16 cellular contexts compared by ENCODE assay signal in the genomic region with DNA sequence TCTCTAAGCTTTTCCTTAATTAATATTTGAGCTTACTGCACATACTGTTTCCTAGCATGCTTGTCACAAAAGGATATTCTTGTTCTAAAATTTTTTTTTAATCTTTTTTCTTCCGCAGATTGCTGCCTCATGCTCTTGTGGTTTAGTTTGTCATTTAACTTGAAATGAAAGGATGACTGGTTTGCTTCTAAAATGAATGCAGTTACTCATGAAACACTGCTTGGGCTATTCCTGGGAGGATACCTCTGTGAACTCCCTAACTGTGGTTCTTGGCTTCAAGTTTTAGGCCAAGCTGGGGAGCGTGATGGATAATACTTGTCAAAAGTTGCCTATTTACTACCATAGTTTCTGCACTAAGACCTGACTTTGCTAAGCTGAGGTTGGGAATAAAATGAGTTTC.
DNase-seq lines count a peak whose midpoint lies in the region; ATAC-seq, FAIRE-seq and TF ChIP-seq lines count a peak whose summit lies in the region.
"Had no signal": no experiment of that assay in that cellular context is flagged by ENCODE, and none has a peak within 500 bp of the region (broad histone marks: within the 10 kb centered on the region; RNA-seq: fewer than 3 reads in every experiment).

No MANE protein-coding gene starts in this region.

- DNase-seq in ELR (ENCODE audit: low read depth) (peak; percentile 66), brain microvascular endothelial cell (peak; percentile 74), progenitor cell of endocrine pancreas (ENCODE audit: low spot score, unreplicated experiment) (no peak), posterior vena cava (ENCODE audit: low spot score) (no peak), cerebellar cortex (ENCODE audit: low spot score) (no peak), HepG2 (ENCODE audit: low spot score) (no peak)
- DNase-seq: activated CD4-positive, alpha-beta T cell treated with anti-CD3 and anti-CD28 coated beads for 48 hours; left colon; nucleus accumbens; SHP77 treated with DMSO at 0.1 percent for 48 hours; transverse colon had no signal

- H3K9me3 Mint-ChIP-seq in progenitor cell of endocrine pancreas (ENCODE audit: low read depth): no peaks in the 10 kb centered on the region
- H3K9me3 Mint-ChIP-seq: activated naive CD4-positive, alpha-beta T cell treated with anti-CD3 and anti-CD28 coated beads, Interleukin-2, amount 50 U/mL, for 24 hours had no signal

- no peaks in the 10 kb centered on the region for H3K79me2 ChIP-seq in HepG2 (ENCODE audit: insufficient read depth, low read length)

- WGBS in gastroesophageal sphincter (ENCODE audit: low coverage in 1 of 2), 2 donors: 39 to 50% methylated on average over 2 of the region's 2 CpGs
- 100% methylated on average over 2 of the region's 2 CpGs for WGBS in HepG2 (ENCODE audit: low lambda C conversion rate)

- in situ Hi-C loops in brain microvascular endothelial cell (cut with HindIII; ENCODE audit: low pct_ligation_motif_present, low sequenced_read_pairs) (no loop called here), HepG2 (cut with HindIII; ENCODE audit: extremely low pct_ligation_motif_present, low pct_unique_long_range_greater_than_20kb) (no loop called here)

- no peak for TF ChIP-seq EP300 in gastroesophageal sphincter (IDR thresholded peaks at IDR 0.05)
- TF ChIP-seq EP300 in HepG2 (IDR thresholded peaks at IDR 0.05; ENCODE audit: low read depth in 2 of 2, low read length in 2 of 2): no peak
- no peak for TF ChIP-seq EP300 in HepG2 (CRISPR knock-in tag; IDR thresholded peaks at IDR 0.05; ENCODE audit: borderline replicate concordance)

- H3K27ac ChIP-seq in brain microvascular endothelial cell: peak overlapping the region; percentile 69
- peak overlapping the region in 1 of 4 donors; percentile 31 for H3K27ac ChIP-seq in gastroesophageal sphincter
- no peak overlapping the region for H3K27ac ChIP-seq in HepG2 (ENCODE audit: extremely low read length, insufficient read depth, low read length)
- H3K27ac ChIP-seq: transverse colon had no signal

- H2AFZ ChIP-seq in HepG2 (ENCODE audit: low read length): no peak overlapping the region

- intact Hi-C loops in posterior vena cava (cut with DNase I): loop anchor here in 1 of 2 donors (10.0 kb wide), 1 partner anchor 62 kb away; a partner anchor contains a TSS
- intact Hi-C loops in HepG2 (cut with micrococcal nuclease; ENCODE audit: unreplicated experiment): no loop called here

- no peaks in the 10 kb centered on the region for H3K4me1 Mint-ChIP-seq in progenitor cell of endocrine pancreas (ENCODE audit: low read depth)
- H3K4me1 Mint-ChIP-seq: activated naive CD4-positive, alpha-beta T cell treated with anti-CD3 and anti-CD28 coated beads, Interleukin-2, amount 50 U/mL, for 24 hours had no signal

- TF ChIP-seq RAD21 in HepG2 (CRISPR knock-in tag; IDR thresholded peaks at IDR 0.05): no peak

- TF ChIP-seq POLR2A in gastroesophageal sphincter (IDR thresholded peaks at IDR 0.05) (no peak), HepG2 (IDR thresholded peaks at IDR 0.05; ENCODE audit: insufficient read depth in 1 of 2, low read depth in 2 of 2, low read length in 2 of 2) (no peak)

- no peak overlapping the region for H3K9ac ChIP-seq in HepG2 (ENCODE audit: insufficient read depth, low read depth, low read length)

- H3K4me2 ChIP-seq in HepG2 (ENCODE audit: low read depth, low read length): no peak overlapping the region

- BruUV-seq in HepG2 (replicated peaks; lab: Mats Ljungman, UMichigan): no TSS peak

- peak overlapping the region; percentile 71 for H3K27ac Mint-ChIP-seq in progenitor cell of endocrine pancreas
- H3K27ac Mint-ChIP-seq: activated naive CD4-positive, alpha-beta T cell treated with anti-CD3 and anti-CD28 coated beads, Interleukin-2, amount 50 U/mL, for 24 hours had no signal

- H3K27me3 Mint-ChIP-seq in progenitor cell of endocrine pancreas: no peaks in the 10 kb centered on the region
- H3K27me3 Mint-ChIP-seq: activated naive CD4-positive, alpha-beta T cell treated with anti-CD3 and anti-CD28 coated beads, Interleukin-2, amount 50 U/mL, for 24 hours had no signal

- CTCF ChIA-PET in HepG2 (lab: Yijun Ruan, JAX; ENCODE audit: low intra/inter-chr PET ratio, low total read pairs): no interaction called here

- H3K36me3 ChIP-seq in brain microvascular endothelial cell (replicated peaks) (no peaks in the 10 kb centered on the region), gastroesophageal sphincter (peaks cover 0 to 11% of the 10 kb centered on the region in 2 donors), HepG2 (replicated peaks in 1 of 2; ENCODE audit: control insufficient read depth in 1 of 2, insufficient read depth in 2 of 2, low read length in 2 of 2) (peaks cover 9 to 34% of the 10 kb centered on the region in 2 experiments)
- H3K36me3 ChIP-seq: transverse colon had no signal

- no peaks in the 10 kb centered on the region for H4K20me1 ChIP-seq in HepG2 (ENCODE audit: insufficient read depth, low read length)

- peaks cover 0 to 17% (median 0%) of the 10 kb centered on the region in 3 donors for H3K4me1 ChIP-seq in gastroesophageal sphincter
- H3K4me1 ChIP-seq in HepG2 (ENCODE audit: insufficient read depth, low read length): no peaks in the 10 kb centered on the region
- H3K4me1 ChIP-seq: transverse colon had no signal

- POLR2A ChIA-PET in HepG2 (lab: Yijun Ruan, JAX): no interaction called here

- H3K36me3 Mint-ChIP-seq in progenitor cell of endocrine pancreas (ENCODE audit: insufficient read depth): peaks cover 7% of the 10 kb centered on the region

- H3K9me3 ChIP-seq in gastroesophageal sphincter (no peaks in the 10 kb centered on the region), HepG2 (ENCODE audit: low read length) (no peaks in the 10 kb centered on the region)
- H3K9me3 ChIP-seq: transverse colon had no signal

- no peak for FAIRE-seq in HepG2 (lab: Jason Lieb, UNC)
- FAIRE-seq: endometrium, K562 had no signal

- no peak overlapping the region for H3K4me3 Mint-ChIP-seq in progenitor cell of endocrine pancreas (ENCODE audit: low read depth)
- H3K4me3 Mint-ChIP-seq: activated naive CD4-positive, alpha-beta T cell treated with anti-CD3 and anti-CD28 coated beads, Interleukin-2, amount 50 U/mL, for 24 hours had no signal

- TF ChIP-seq CTCF in brain microvascular endothelial cell (IDR thresholded peaks at IDR 0.05; ENCODE audit: low read depth, low read length, missing control alignments) (no peak), progenitor cell of endocrine pancreas (IDR thresholded peaks at IDR 0.05; ENCODE audit: unreplicated experiment) (no peak), gastroesophageal sphincter (IDR thresholded peaks at IDR 0.05) (no peak), HepG2 (CRISPR knock-in tag; IDR thresholded peaks at IDR 0.05) (no peak)

- no peaks in the 10 kb centered on the region for H3K27me3 ChIP-seq in brain microvascular endothelial cell (replicated peaks)
- H3K27me3 ChIP-seq in gastroesophageal sphincter: no peaks in the 10 kb centered on the region
- no peaks in the 10 kb centered on the region for H3K27me3 ChIP-seq in HepG2 (ENCODE audit: control insufficient read depth in 1 of 2, insufficient read depth in 2 of 2, low read length in 2 of 2)
- H3K27me3 ChIP-seq: transverse colon had no signal

- peak; percentile 67 for ATAC-seq in HG02884 (IDR thresholded peaks at IDR 0.05; ENCODE audit: unreplicated experiment)
- ATAC-seq in gastroesophageal sphincter: no peak
- ATAC-seq in HepG2: no peak
- ATAC-seq: K562, left colon had no signal

- no peak overlapping the region for H3K4me3 ChIP-seq in brain microvascular endothelial cell (ENCODE audit: low read depth, low read length)
- no peak overlapping the region for H3K4me3 ChIP-seq in gastroesophageal sphincter
- no peak overlapping the region for H3K4me3 ChIP-seq in HepG2 (replicated peaks in 1 of 3; ENCODE audit: insufficient read depth in 1 of 3, low read depth in 2 of 3, low read length in 3 of 3)
- H3K4me3 ChIP-seq: K562, transverse colon had no signal

TF ChIP-seq in HepG2, 621 proteins besides CTCF, POLR2A, EP300 and RAD21 (continues in another document):
- TF ChIP-seq, protein P1, sequence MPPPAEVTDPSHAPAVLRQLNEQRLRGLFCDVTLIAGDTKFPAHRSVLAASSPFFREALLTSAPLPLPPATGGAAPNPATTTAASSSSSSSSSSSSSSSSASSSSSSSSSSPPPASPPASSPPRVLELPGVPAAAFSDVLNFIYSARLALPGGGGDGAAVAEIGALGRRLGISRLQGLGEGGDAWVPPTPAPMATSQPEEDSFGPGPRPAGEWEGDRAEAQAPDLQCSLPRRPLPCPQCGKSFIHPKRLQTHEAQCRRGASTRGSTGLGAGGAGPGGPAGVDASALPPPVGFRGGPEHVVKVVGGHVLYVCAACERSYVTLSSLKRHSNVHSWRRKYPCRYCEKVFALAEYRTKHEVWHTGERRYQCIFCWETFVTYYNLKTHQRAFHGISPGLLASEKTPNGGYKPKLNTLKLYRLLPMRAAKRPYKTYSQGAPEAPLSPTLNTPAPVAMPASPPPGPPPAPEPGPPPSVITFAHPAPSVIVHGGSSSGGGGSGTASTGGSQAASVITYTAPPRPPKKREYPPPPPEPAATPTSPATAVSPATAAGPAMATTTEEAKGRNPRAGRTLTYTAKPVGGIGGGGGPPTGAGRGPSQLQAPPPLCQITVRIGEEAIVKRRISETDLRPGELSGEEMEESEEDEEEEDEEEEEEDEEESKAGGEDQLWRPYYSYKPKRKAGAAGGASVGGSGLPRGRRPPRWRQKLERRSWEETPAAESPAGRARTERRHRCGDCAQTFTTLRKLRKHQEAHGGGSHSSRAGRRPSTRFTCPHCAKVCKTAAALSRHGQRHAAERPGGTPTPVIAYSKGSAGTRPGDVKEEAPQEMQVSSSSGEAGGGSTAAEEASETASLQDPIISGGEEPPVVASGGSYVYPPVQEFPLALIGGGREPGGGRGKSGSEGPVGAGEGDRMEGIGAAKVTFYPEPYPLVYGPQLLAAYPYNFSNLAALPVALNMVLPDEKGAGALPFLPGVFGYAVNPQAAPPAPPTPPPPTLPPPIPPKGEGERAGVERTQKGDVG (CRISPR knock-in tag; IDR thresholded peaks at IDR 0.05; ENCODE audit: borderline replicate concordance): no peak
- TF ChIP-seq EED (CRISPR knock-in tag; IDR thresholded peaks at IDR 0.05) (no peak), KLF15 (CRISPR knock-in tag; IDR thresholded peaks at IDR 0.05; ENCODE audit: borderline replicate concordance) (no peak), CHD4 (IDR thresholded peaks at IDR 0.05; ENCODE audit: borderline replicate concordance, low read length) (no peak), ZIK1 (CRISPR knock-in tag; IDR thresholded peaks at IDR 0.05; ENCODE audit: borderline replicate concordance, low read depth) (no peak)

Comparison
In these comparisons a context has a peak if more than half of its experiments do, and no peak if none do; other contexts are left out.
1. DNase-seq: peak in ELR (single experiment) and brain microvascular endothelial cell (single experiment); none in progenitor cell of endocrine pancreas (single experiment), posterior vena cava (single experiment), cerebellar cortex (single experiment) and HepG2 (single experiment).